1 cellular context compared by ENCODE assay signal in genomic region chr15:38886315-38887163, GRCh38.
TF ChIP-seq lines count a peak whose summit lies in the region.

No MANE protein-coding gene starts in this region.

TF ChIP-seq in SK-N-SH treated with all-trans-retinoic acid at 6 μM for 48 hours, 23 proteins besides CTCF, POLR2A, EP300 and RAD21 (continued from another document):
- TF ChIP-seq POU6F1 (CRISPR knock-in tag; IDR thresholded peaks at IDR 0.05; ENCODE audit: borderline replicate concordance, low read depth), result no peak
- TF ChIP-seq CSDC2 (CRISPR knock-in tag; IDR thresholded peaks at IDR 0.05), result no peak
- no peak for TF ChIP-seq CSRNP3 (CRISPR knock-in tag; IDR thresholded peaks at IDR 0.05)
- TF ChIP-seq BACH2 (CRISPR knock-in tag; IDR thresholded peaks at IDR 0.05; ENCODE audit: borderline replicate concordance), result no peak
- TF ChIP-seq ZFP3 (CRISPR knock-in tag; IDR thresholded peaks at IDR 0.05), result no peak
